Comparison of ENCODE assay signal across 29 cellular contexts in the genomic region with DNA sequence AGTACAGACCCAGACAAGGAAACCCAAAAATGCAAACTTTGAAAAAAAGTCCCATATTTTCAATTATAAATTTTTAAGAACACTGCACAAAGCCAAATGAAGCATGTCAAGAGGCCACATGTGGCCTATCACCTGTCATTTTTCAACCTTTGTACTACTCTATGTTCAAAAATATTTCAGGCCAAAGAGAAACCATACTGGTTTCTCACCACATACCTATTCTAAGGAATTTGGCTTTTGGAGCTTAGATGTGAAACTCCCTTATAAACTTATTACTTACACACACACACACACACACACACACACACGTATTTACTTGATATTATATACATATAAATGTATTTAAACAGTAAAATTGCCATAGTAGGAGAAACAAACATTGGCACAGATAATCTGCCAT.
"Had no signal": no experiment of that assay in that cellular context is flagged by ENCODE, and none has a peak within 500 bp of the region (broad histone marks: within the 10 kb centered on the region; RNA-seq: fewer than 3 reads in every experiment).

No MANE protein-coding gene starts in this region.

- H3K4me1 ChIP-seq: left lung, lower lobe of right lung, pancreas, prostate gland, tibial nerve, upper lobe of left lung had no signal

- H3K9me3 Mint-ChIP-seq: naive thymus-derived CD8-positive, alpha-beta T cell; nephron; stimulated activated naive CD8-positive, alpha-beta T cell treated with anti-CD3 and anti-CD28 coated beads, Interleukin-15, amount 100 ng/mL, for 72 hours had no signal

- H3K36me3 Mint-ChIP-seq: immature natural killer cell; naive thymus-derived CD8-positive, alpha-beta T cell; stimulated activated effector memory CD8-positive, alpha-beta T cell treated with anti-CD3 and anti-CD28 coated beads, Interleukin-12 subunit alpha, Interleukin-12 subunit beta, amount 100 ng/mL, for 72 hours had no signal

- H3K36me3 ChIP-seq: left lung, lower lobe of right lung, pancreas, prostate gland, tibial nerve, upper lobe of left lung, vagina had no signal

- H3K27me3 Mint-ChIP-seq: stimulated activated naive CD8-positive, alpha-beta T cell treated with anti-CD3 and anti-CD28 coated beads, Interleukin-15, amount 100 ng/mL, for 72 hours had no signal

- FAIRE-seq: islet of Langerhans, kidney, pancreas had no signal

- H3K27ac Mint-ChIP-seq: immature natural killer cell; naive thymus-derived CD8-positive, alpha-beta T cell; nephron; stimulated activated effector memory CD8-positive, alpha-beta T cell treated with anti-CD3 and anti-CD28 coated beads, Interleukin-12 subunit alpha, Interleukin-12 subunit beta, amount 100 ng/mL, for 72 hours; stimulated activated naive CD8-positive, alpha-beta T cell treated with anti-CD3 and anti-CD28 coated beads, Interleukin-15, amount 100 ng/mL, for 72 hours had no signal

- H3K9me3 ChIP-seq: left lung, lower lobe of right lung, pancreas, prostate gland, tibial nerve, upper lobe of left lung, vagina had no signal

- H3K4me3 Mint-ChIP-seq: immature natural killer cell; naive thymus-derived CD8-positive, alpha-beta T cell; nephron; stimulated activated effector memory CD8-positive, alpha-beta T cell treated with anti-CD3 and anti-CD28 coated beads, Interleukin-12 subunit alpha, Interleukin-12 subunit beta, amount 100 ng/mL, for 72 hours; stimulated activated naive CD8-positive, alpha-beta T cell treated with anti-CD3 and anti-CD28 coated beads, Interleukin-15, amount 100 ng/mL, for 72 hours had no signal

- H3K4me3 ChIP-seq: left lung, lower lobe of right lung, pancreas, prostate gland, skin epidermis, tibial nerve, upper lobe of left lung, vagina had no signal

- H3K27me3 ChIP-seq: left lung, pancreas, tibial nerve, upper lobe of left lung, vagina had no signal

- H3K27ac ChIP-seq: left lung, lower lobe of right lung, pancreas, prostate gland, skin epidermis, tibial nerve, upper lobe of left lung, vagina had no signal

- ATAC-seq: left colon; lower lobe of right lung; naive thymus-derived CD8-positive, alpha-beta T cell; right cardiac atrium; sciatic nerve; stimulated activated effector memory CD8-positive, alpha-beta T cell treated with anti-CD3 and anti-CD28 coated beads, Interleukin-12 subunit alpha, Interleukin-12 subunit beta, amount 100 ng/mL, for 72 hours; stimulated activated naive CD8-positive, alpha-beta T cell treated with anti-CD3 and anti-CD28 coated beads, Interleukin-15, amount 100 ng/mL, for 72 hours had no signal

- H3K4me1 Mint-ChIP-seq: nephron; stimulated activated effector memory CD8-positive, alpha-beta T cell treated with anti-CD3 and anti-CD28 coated beads, Interleukin-12 subunit alpha, Interleukin-12 subunit beta, amount 100 ng/mL, for 72 hours had no signal

- DNase-seq: hypothalamus; immature natural killer cell; kidney; left colon; left lung; lower lobe of right lung; mammary epithelial cell; mesenchymal stem cell; naive thymus-derived CD8-positive, alpha-beta T cell; pancreas; posterior cingulate gyrus; retina; right cardiac atrium; stimulated activated CD4-positive, alpha-beta T cell treated with anti-CD3 and anti-CD28 coated beads, Interleukin-12 subunit alpha, Interleukin-12 subunit beta, amount 100 ng/mL, for 4 hours; stimulated activated CD4-positive, alpha-beta T cell treated with anti-CD3 and anti-CD28 coated beads, Interleukin-15, amount 100 ng/mL, for 24 hours; stimulated activated CD4-positive, alpha-beta T cell treated with anti-CD3 and anti-CD28 coated beads, Interleukin-2, amount 100 ng/mL, for 24 hours; stimulated activated CD4-positive, alpha-beta T cell treated with anti-CD3 and anti-CD28 coated beads, Interleukin-4, amount 100 ng/mL, for 1 hour; stimulated activated naive CD4-positive, alpha-beta T cell treated with Interleukin-2 at 50 U/mL for 16 hours; stimulated activated naive CD8-positive, alpha-beta T cell treated with anti-CD3 and anti-CD28 coated beads, Interleukin-15, amount 100 ng/mL, for 72 hours; substantia nigra; upper lobe of left lung had no signal
